Comparison of ENCODE assay signal across 11 cellular contexts in genomic region chr11:114395776-114396175, GRCh38. TPM values are rescaled to one million over a fixed set of nuclear protein-coding genes. Genes with fewer than 3 reads are reported as not detected.
A peak's percentile ranks its signal among the peaks of the same experiment; 100 is the strongest.
DNase-seq lines count a peak whose midpoint lies in the region; ATAC-seq, FAIRE-seq and TF ChIP-seq lines count a peak whose summit lies in the region.
"Had no signal": no experiment of that assay in that cellular context is flagged by ENCODE, and none has a peak within 500 bp of the region (broad histone marks: within the 10 kb centered on the region; RNA-seq: fewer than 3 reads in every experiment).

No MANE protein-coding gene starts in this region.

- ATAC-seq in HG02840 (IDR thresholded peaks at IDR 0.05; ENCODE audit: low FRiP score, unreplicated experiment), result no peak
- ATAC-seq in HG03457 (IDR thresholded peaks at IDR 0.05; ENCODE audit: unreplicated experiment), result no peak
- ATAC-seq: heart left ventricle had no signal

- no peaks in the 10 kb centered on the region for H3K9me3 ChIP-seq in AG04450 (ENCODE audit: control insufficient read depth, insufficient read depth, low read length)
- H3K9me3 ChIP-seq: heart left ventricle, sigmoid colon had no signal

- no peak for DNase-seq in AG04450 (ENCODE audit: low read depth, low spot score)
- DNase-seq in GM19239 (ENCODE audit: insufficient read length, low spot score), result no peak
- peak; percentile 8 for DNase-seq in RWPE1 (ENCODE audit: low spot score)
- DNase-seq in foreskin fibroblast, result peak in 1 of 2 donors; percentile 31
- DNase-seq in globus pallidus (ENCODE audit: low spot score), result no peak
- DNase-seq in midbrain (lab: John Stamatoyannopoulos, UW), result no peak
- DNase-seq: heart left ventricle, NCI-H2107, sigmoid colon had no signal

- CTCF ChIA-PET in AG04450 (lab: Charles Lee), result interaction anchor here (1.0 to 1.3 kb wide), 2 partner anchors 11 to 27 kb away, joined by 3 to 4 read pairs; no protein-coding TSS in a partner anchor
- CTCF ChIA-PET in RWPE1 (lab: Yijun Ruan, JAX), result interaction anchor here (0.7 kb wide), 1 partner anchor 23 kb away, joined by 4 read pairs; no protein-coding TSS in a partner anchor

- no peak overlapping the region for H3K27ac ChIP-seq in AG04450 (ENCODE audit: low read depth, low read length)
- no peak overlapping the region for H3K27ac ChIP-seq in RWPE1
- H3K27ac ChIP-seq: heart left ventricle, sigmoid colon had no signal

- no peak overlapping the region for H3K4me3 ChIP-seq in AG04450 (ENCODE audit: low read depth, low read length)
- H3K4me3 ChIP-seq in foreskin fibroblast (ENCODE audit: low read depth in 1 of 2, low read length in 2 of 2), result no peak overlapping the region
- H3K4me3 ChIP-seq: heart left ventricle, sigmoid colon had no signal

- POLR2A ChIA-PET in AG04450 (lab: Yijun Ruan, JAX), result no interaction called here
- POLR2A ChIA-PET in RWPE1 (lab: Yijun Ruan, JAX; ENCODE audit: low non-redundant PET), result no interaction called here

- peak; percentile 14 for FAIRE-seq in GM19239 (lab: Jason Lieb, UNC)

- no peaks in the 10 kb centered on the region for H3K27me3 ChIP-seq in AG04450 (ENCODE audit: control insufficient read depth, insufficient read depth, low read length)
- H3K27me3 ChIP-seq: heart left ventricle, sigmoid colon had no signal

- TF ChIP-seq CTCF in AG04450 (IDR thresholded peaks at IDR 0.05; ENCODE audit: low read depth, low read length), result peak; percentile 37
- TF ChIP-seq CTCF in RWPE1 (conservative IDR thresholded peaks at IDR 0.05; ENCODE audit: low read depth), result no peak
- TF ChIP-seq CTCF in foreskin fibroblast (IDR thresholded peaks at IDR 0.05; ENCODE audit: low read depth, low read length), result peak; percentile 42

RNA-seq across cellular contexts. Expression of gene C11orf71, which starts 4.5 kb away (rescaled TPM):
- 3.8 and 4.5 TPM in 2 replicates for polyA plus RNA-seq in AG04450 (2011; rRNA removed)
- polyA minus RNA-seq in AG04450 (2011; rRNA and poly(A)+ RNA removed), result 6.2 and 7.1 TPM in 2 replicates

RNA-seq across cellular contexts. Expression of gene RBM7, which starts 4.7 kb away (rescaled TPM):
- 57.1 and 59.8 TPM in 2 replicates for polyA plus RNA-seq in AG04450 (2011; rRNA removed)
- polyA minus RNA-seq in AG04450 (2011; rRNA and poly(A)+ RNA removed), result 58.1 and 108 TPM in 2 replicates

RNA-seq across cellular contexts. Expression of gene REXO2, which starts 43.5 kb away (rescaled TPM):
- polyA plus RNA-seq in AG04450 (2011; rRNA removed), result 310 and 401 TPM in 2 replicates
- 39.5 and 73.8 TPM in 2 replicates for polyA minus RNA-seq in AG04450 (2011; rRNA and poly(A)+ RNA removed)
